8 cellular contexts compared by ENCODE assay signal in genomic region chr17:4739122-4740024, GRCh38. TPM values are rescaled to one million over a fixed set of nuclear protein-coding genes. Genes with fewer than 3 reads are reported as not detected.
A peak's percentile ranks its signal among the peaks of the same experiment; 100 is the strongest.
DNase-seq lines count a peak whose midpoint lies in the region; ATAC-seq and TF ChIP-seq lines count a peak whose summit lies in the region.

CXCL16 (minus strand) TSS chr17:4739928; CDS start chr17:4739339, 589 bp downstream.
ZMYND15 (plus strand) TSS chr17:4739833; CDS start chr17:4740549, 716 bp downstream.

- no peaks in the 10 kb centered on the region for H4K20me1 ChIP-seq in OCI-LY7 (ENCODE audit: insufficient read depth, low read length)

- no peak within 1 kb of the TSS for H3K27ac ChIP-seq in OCI-LY7 (ENCODE audit: low read depth, low read length, poor library complexity, severe bottlenecking)

- no peaks in the 10 kb centered on the region for H3K79me2 ChIP-seq in OCI-LY7 (ENCODE audit: insufficient read depth, low read depth, low read length)

- BruUV-seq in OCI-LY7 (replicated peaks; lab: Mats Ljungman, UMichigan), result no TSS peak

- no peaks in the 10 kb centered on the region for H3K9me3 ChIP-seq in OCI-LY7 (ENCODE audit: low read length)

- H3K36me3 Mint-ChIP-seq in activated naive CD4-positive, alpha-beta T cell treated with anti-CD3 and anti-CD28 coated beads, Interleukin-2, amount 10 ng/mL, durations not matched to agents 7 days and 5 days, result peaks cover 2% of the 10 kb centered on the region
- H3K36me3 Mint-ChIP-seq in glutamatergic neuron (ENCODE audit: unreplicated experiment) (peaks cover 7% of the 10 kb centered on the region), osteocyte (ENCODE audit: unreplicated experiment) (peaks cover 1% of the 10 kb centered on the region)

- DNase-seq in NCI-H2196 (lab: John Stamatoyannopoulos, UW; ENCODE audit: unreplicated experiment) (peak; percentile 19), NCI-H2196 treated with DMSO at 0.1 percent for 48 hours (lab: John Stamatoyannopoulos, UW; ENCODE audit: unreplicated experiment) (no peak), OCI-LY7 (ENCODE audit: low spot score) (peak; percentile 70), glutamatergic neuron (peak; percentile 63), osteocyte (ENCODE audit: extremely low spot score, unreplicated experiment) (peak; percentile 87), DMS114 treated with DMSO at 0.1 percent for 48 hours (lab: John Stamatoyannopoulos, UW; ENCODE audit: unreplicated experiment) (no peak)
- DNase-seq in activated naive CD4-positive, alpha-beta T cell treated with anti-CD3 and anti-CD28 coated beads, Interleukin-2, amount 10 ng/mL, durations not matched to agents 7 days and 5 days, result peak; percentile 71

- TF ChIP-seq CTCF in OCI-LY7 (conservative IDR thresholded peaks at IDR 0.05; ENCODE audit: low read length) (no peak), glutamatergic neuron (IDR thresholded peaks at IDR 0.05; ENCODE audit: partially characterized antibody, unreplicated experiment) (no peak), osteocyte (IDR thresholded peaks at IDR 0.05) (no peak)

- no peaks in the 10 kb centered on the region for H3K9me2 ChIP-seq in OCI-LY7 (ENCODE audit: insufficient read depth, low read length)

- H3K4me3 Mint-ChIP-seq in activated naive CD4-positive, alpha-beta T cell treated with anti-CD3 and anti-CD28 coated beads, Interleukin-2, amount 10 ng/mL, durations not matched to agents 7 days and 5 days, result peak within 1 kb of the TSS; percentile 76
- H3K4me3 Mint-ChIP-seq in glutamatergic neuron (ENCODE audit: unreplicated experiment), result peak within 1 kb of the TSS; percentile 68
- peak within 1 kb of the TSS; percentile 75 for H3K4me3 Mint-ChIP-seq in osteocyte (ENCODE audit: unreplicated experiment)

- peak within 1 kb of the TSS; percentile 13 for H3K27ac Mint-ChIP-seq in activated naive CD4-positive, alpha-beta T cell treated with anti-CD3 and anti-CD28 coated beads, Interleukin-2, amount 10 ng/mL, durations not matched to agents 7 days and 5 days
- H3K27ac Mint-ChIP-seq in glutamatergic neuron (ENCODE audit: unreplicated experiment), result peak within 1 kb of the TSS; percentile 41
- H3K27ac Mint-ChIP-seq in osteocyte (ENCODE audit: unreplicated experiment), result peak within 1 kb of the TSS; percentile 19

- no peaks in the 10 kb centered on the region for H3K9me3 Mint-ChIP-seq in activated naive CD4-positive, alpha-beta T cell treated with anti-CD3 and anti-CD28 coated beads, Interleukin-2, amount 10 ng/mL, durations not matched to agents 7 days and 5 days
- H3K9me3 Mint-ChIP-seq in glutamatergic neuron (ENCODE audit: unreplicated experiment) (no peaks in the 10 kb centered on the region), osteocyte (ENCODE audit: unreplicated experiment) (no peaks in the 10 kb centered on the region)

- peak within 1 kb of the TSS; percentile 58 for H3K4me3 ChIP-seq in OCI-LY7 (ENCODE audit: low read depth, low read length, poor library complexity, severe bottlenecking)

- peak within 1 kb of the TSS; percentile 61 for H3K4me2 ChIP-seq in OCI-LY7 (ENCODE audit: low read length)

- no peak for ATAC-seq in HG03520 (IDR thresholded peaks at IDR 0.05; ENCODE audit: unreplicated experiment)

- H3K36me3 ChIP-seq in OCI-LY7 (ENCODE audit: insufficient read depth, low read length), result no peaks in the 10 kb centered on the region

- POLR2A ChIA-PET in OCI-LY7 (lab: Charles Lee), result no interaction called here

- H3K4me1 Mint-ChIP-seq in activated naive CD4-positive, alpha-beta T cell treated with anti-CD3 and anti-CD28 coated beads, Interleukin-2, amount 10 ng/mL, durations not matched to agents 7 days and 5 days, result peaks cover 23% of the 10 kb centered on the region
- no peaks in the 10 kb centered on the region for H3K4me1 Mint-ChIP-seq in glutamatergic neuron (ENCODE audit: low read depth, unreplicated experiment)
- peaks cover 15% of the 10 kb centered on the region for H3K4me1 Mint-ChIP-seq in osteocyte (ENCODE audit: unreplicated experiment)

- intact Hi-C loops in OCI-LY7 (cut with micrococcal nuclease; ENCODE audit: unreplicated experiment), result no loop called here

- H3K4me1 ChIP-seq in OCI-LY7 (ENCODE audit: insufficient read depth, low read length, poor library complexity, severe bottlenecking), result peaks cover 6% of the 10 kb centered on the region

- CTCF ChIA-PET in OCI-LY7 (lab: Charles Lee; ENCODE audit: unreplicated experiment), result no interaction called here
- CTCF ChIA-PET in activated naive CD4-positive, alpha-beta T cell treated with anti-CD3 and anti-CD28 coated beads, Interleukin-2, amount 10 ng/mL, durations not matched to agents 7 days and 5 days (lab: Charles Lee), result no interaction called here

- peaks cover 90% of the 10 kb centered on the region for H3K27me3 Mint-ChIP-seq in activated naive CD4-positive, alpha-beta T cell treated with anti-CD3 and anti-CD28 coated beads, Interleukin-2, amount 10 ng/mL, durations not matched to agents 7 days and 5 days
- H3K27me3 Mint-ChIP-seq in glutamatergic neuron (ENCODE audit: unreplicated experiment) (peaks cover 28% of the 10 kb centered on the region), osteocyte (ENCODE audit: unreplicated experiment) (peaks cover 16% of the 10 kb centered on the region)

- H2AFZ ChIP-seq in OCI-LY7 (ENCODE audit: low read length), result no peak within 1 kb of the TSS

RNA-seq across cellular contexts. Expression of gene CXCL16, which starts in this region (rescaled TPM):
- total RNA-seq in OCI-LY7 (2014; rRNA removed; shearing (Covaris generic)), result not detected in 2 replicates
- total RNA-seq in OCI-LY7 (2022) (not detected in 2 replicates), glutamatergic neuron (ENCODE audit: unreplicated experiment) (not detected), osteocyte (11.0 and 12.8 TPM in 2 replicates)

RNA-seq across cellular contexts. Expression of gene ZMYND15, which starts in this region (rescaled TPM):
- total RNA-seq in OCI-LY7 (2014; rRNA removed; shearing (Covaris generic)), result not detected in 2 replicates
- not detected in 2 replicates for total RNA-seq in OCI-LY7 (2022)
- total RNA-seq in glutamatergic neuron (ENCODE audit: unreplicated experiment), result not detected
- total RNA-seq in osteocyte, result 0.55 and 0.99 TPM in 2 replicates

Comparison
In these comparisons a context has a peak if more than half of its experiments do, and no peak if none do; other contexts are left out.
1. DNase-seq: peak in NCI-H2196 (single experiment), activated naive CD4-positive, alpha-beta T cell treated with anti-CD3 and anti-CD28 coated beads, Interleukin-2, amount 10 ng/mL, durations not matched to agents 7 days and 5 days (single experiment) and osteocyte (single experiment); none in NCI-H2196 treated with DMSO at 0.1 percent for 48 hours (single experiment) and DMS114 treated with DMSO at 0.1 percent for 48 hours (single experiment).
2. Peak in DNase-seq, H3K4me3 ChIP-seq and H3K4me2 ChIP-seq in OCI-LY7; RNA of the genes that start here not detected or under 1 TPM.
3. Peak in DNase-seq in glutamatergic neuron; RNA of the genes that start here not detected or under 1 TPM.
4. Peak in every context shown above with its lines, with median percentiles within 50 percentile points of each other: H3K27ac Mint-ChIP-seq and H3K4me3 Mint-ChIP-seq.